In the genomic region with DNA sequence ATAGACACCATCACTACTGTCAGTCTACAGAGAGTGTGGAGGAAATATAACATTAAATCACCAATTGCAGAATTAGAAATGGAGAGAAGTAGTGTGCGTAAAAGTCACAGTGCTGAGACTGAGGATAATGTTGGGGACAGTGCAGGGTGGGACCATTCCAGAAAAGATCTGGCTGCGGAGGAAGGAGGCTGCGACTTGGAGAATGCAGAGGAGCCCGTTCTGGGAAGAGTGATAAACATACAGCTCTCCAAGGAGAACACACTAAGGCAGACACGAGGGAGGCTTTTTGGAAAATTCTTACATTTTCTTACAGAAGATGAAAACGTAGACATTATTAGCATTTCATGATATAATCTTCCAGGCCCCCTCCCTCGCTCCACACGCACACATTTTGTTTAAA, we compare ENCODE assay signal across 35 cellular contexts.
DNase-seq lines count a peak whose midpoint lies in the region; ATAC-seq and TF ChIP-seq lines count a peak whose summit lies in the region.
"Had no signal": no experiment of that assay in that cellular context is flagged by ENCODE, and none has a peak within 500 bp of the region (broad histone marks: within the 10 kb centered on the region; RNA-seq: fewer than 3 reads in every experiment).

No MANE protein-coding gene starts in this region.

- intact Hi-C loops in activated CD4-positive, alpha-beta T cell treated with anti-CD3 and anti-CD28 coated beads, Interleukin-2, amount 10 ng/mL, durations not matched to agents 24 days and 14 days (cut with micrococcal nuclease): no loop called here

- H3K27ac Mint-ChIP-seq in activated CD4-positive, alpha-beta T cell treated with anti-CD3 and anti-CD28 coated beads, Interleukin-2, amount 10 ng/mL, durations not matched to agents 24 days and 14 days: no peak overlapping the region
- H3K27ac Mint-ChIP-seq in nephron progenitor cell: peak overlapping the region; percentile 22
- no peak overlapping the region for H3K27ac Mint-ChIP-seq in stimulated activated effector memory CD8-positive, alpha-beta T cell treated with anti-CD3 and anti-CD28 coated beads, Interleukin-12 subunit alpha, Interleukin-12 subunit beta, amount 100 ng/mL, for 72 hours
- H3K27ac Mint-ChIP-seq: B cell; CD14-positive monocyte; CD4-positive, alpha-beta memory T cell; CD4-positive, alpha-beta T cell; CD4-positive, CD25-positive, alpha-beta regulatory T cell; CD8-positive, alpha-beta memory T cell; CD8-positive, alpha-beta T cell had no signal

- H3K4me3 ChIP-seq in SK-N-MC: no peak overlapping the region
- H3K4me3 ChIP-seq: A549; BLaER1; BLaER1 treated with 17β-estradiol and CSF1 and Interleukin-3, amounts not matched to agents 10 nM and 100 nM had no signal

- peaks cover 7% of the 10 kb centered on the region; the same call in 1 of the 2 replicates for H3K9me3 ChIP-seq in SK-N-MC (ENCODE audit: low read depth, low read length)
- H3K9me3 ChIP-seq: A549, BE2C had no signal

- H3K36me3 ChIP-seq in SK-N-MC (ENCODE audit: insufficient read depth, low read length): peaks cover 6% of the 10 kb centered on the region; the same call in 1 of the 2 replicates
- H3K36me3 ChIP-seq: BE2C had no signal

- H3K9me3 Mint-ChIP-seq in activated CD4-positive, alpha-beta T cell treated with anti-CD3 and anti-CD28 coated beads, Interleukin-2, amount 10 ng/mL, durations not matched to agents 24 days and 14 days: peaks cover 5% of the 10 kb centered on the region
- peaks cover 30% of the 10 kb centered on the region for H3K9me3 Mint-ChIP-seq in nephron progenitor cell
- peaks cover 5% of the 10 kb centered on the region for H3K9me3 Mint-ChIP-seq in stimulated activated effector memory CD8-positive, alpha-beta T cell treated with anti-CD3 and anti-CD28 coated beads, Interleukin-12 subunit alpha, Interleukin-12 subunit beta, amount 100 ng/mL, for 72 hours
- H3K9me3 Mint-ChIP-seq: CD8-positive, alpha-beta T cell had no signal

- no peaks in the 10 kb centered on the region for H3K36me3 Mint-ChIP-seq in activated CD4-positive, alpha-beta T cell treated with anti-CD3 and anti-CD28 coated beads, Interleukin-2, amount 10 ng/mL, durations not matched to agents 24 days and 14 days (ENCODE audit: low read depth)
- no peaks in the 10 kb centered on the region for H3K36me3 Mint-ChIP-seq in nephron progenitor cell (ENCODE audit: low read depth)
- H3K36me3 Mint-ChIP-seq in stimulated activated effector memory CD8-positive, alpha-beta T cell treated with anti-CD3 and anti-CD28 coated beads, Interleukin-12 subunit alpha, Interleukin-12 subunit beta, amount 100 ng/mL, for 72 hours: no peaks in the 10 kb centered on the region
- H3K36me3 Mint-ChIP-seq: CD4-positive, alpha-beta memory T cell; CD4-positive, CD25-positive, alpha-beta regulatory T cell; CD8-positive, alpha-beta memory T cell; CD8-positive, alpha-beta T cell had no signal

- H3K9ac ChIP-seq in SK-N-MC (ENCODE audit: insufficient read length): no peak overlapping the region
- H3K9ac ChIP-seq: BLaER1; BLaER1 treated with 17β-estradiol and CSF1 and Interleukin-3, amounts not matched to agents 10 nM and 100 nM had no signal

- ATAC-seq in stimulated activated effector memory CD8-positive, alpha-beta T cell treated with anti-CD3 and anti-CD28 coated beads, Interleukin-12 subunit alpha, Interleukin-12 subunit beta, amount 100 ng/mL, for 72 hours: peak; percentile 19
- no peak for ATAC-seq in GM18498 (IDR thresholded peaks at IDR 0.05; ENCODE audit: unreplicated experiment)
- ATAC-seq: A549; CD8-positive, alpha-beta T cell had no signal

- H3K4me1 Mint-ChIP-seq in activated CD4-positive, alpha-beta T cell treated with anti-CD3 and anti-CD28 coated beads, Interleukin-2, amount 10 ng/mL, durations not matched to agents 24 days and 14 days: no peaks in the 10 kb centered on the region
- H3K4me1 Mint-ChIP-seq in nephron progenitor cell: no peaks in the 10 kb centered on the region
- no peaks in the 10 kb centered on the region for H3K4me1 Mint-ChIP-seq in stimulated activated effector memory CD8-positive, alpha-beta T cell treated with anti-CD3 and anti-CD28 coated beads, Interleukin-12 subunit alpha, Interleukin-12 subunit beta, amount 100 ng/mL, for 72 hours
- H3K4me1 Mint-ChIP-seq: B cell; CD4-positive, alpha-beta memory T cell; CD4-positive, CD25-positive, alpha-beta regulatory T cell; CD8-positive, alpha-beta memory T cell had no signal

- no peak for TF ChIP-seq CTCF in nephron progenitor cell (IDR thresholded peaks at IDR 0.05)

- DNase-seq in activated CD4-positive, alpha-beta T cell treated with anti-CD3 and anti-CD28 coated beads, Interleukin-2, amount 10 ng/mL, durations not matched to agents 24 days and 14 days: peak; percentile 34
- no peak for DNase-seq in activated CD4-positive, alpha-beta T cell treated with anti-CD3 and anti-CD28 coated beads, Interleukin-2, amount 50 U/mL, for 4 hours
- DNase-seq in SK-N-MC (ENCODE audit: low read depth, low spot score) (no peak), nephron progenitor cell (no peak), epidermal melanocyte (ENCODE audit: insufficient read length, low spot score) (no peak), NCI-H128 (lab: John Stamatoyannopoulos, UW; ENCODE audit: unreplicated experiment) (no peak)
- no peak for DNase-seq in stimulated activated effector memory CD8-positive, alpha-beta T cell treated with anti-CD3 and anti-CD28 coated beads, Interleukin-12 subunit alpha, Interleukin-12 subunit beta, amount 100 ng/mL, for 72 hours (ENCODE audit: low spot score in 2 of 2)
- DNase-seq: 8988T; ACHN; AML-193; BE2C; C1 segment of cervical spinal cord; Caco-2; Calu3; CD4-positive, alpha-beta memory T cell; CD4-positive, alpha-beta T cell; CD4-positive, CD25-positive, alpha-beta regulatory T cell; CD8-positive, alpha-beta memory T cell; CD8-positive, alpha-beta T cell; COR-L47; DMS 273 treated with DMSO at 0.1 percent for 48 hours; DMS153; DMS53; DMS79; DMS79 treated with DMSO at 0.1 percent for 48 hours; DND-41; EL had no signal

- peak overlapping the region; percentile 35; the same call in 1 of the 2 replicates for H3K27ac ChIP-seq in SK-N-MC
- H3K27ac ChIP-seq: 22Rv1; A549; BLaER1; BLaER1 treated with 17β-estradiol and CSF1 and Interleukin-3, amounts not matched to agents 10 nM and 100 nM; C4-2B had no signal

- H3K4me3 Mint-ChIP-seq in activated CD4-positive, alpha-beta T cell treated with anti-CD3 and anti-CD28 coated beads, Interleukin-2, amount 10 ng/mL, durations not matched to agents 24 days and 14 days: no peak overlapping the region
- no peak overlapping the region for H3K4me3 Mint-ChIP-seq in nephron progenitor cell
- H3K4me3 Mint-ChIP-seq in stimulated activated effector memory CD8-positive, alpha-beta T cell treated with anti-CD3 and anti-CD28 coated beads, Interleukin-12 subunit alpha, Interleukin-12 subunit beta, amount 100 ng/mL, for 72 hours: no peak overlapping the region
- H3K4me3 Mint-ChIP-seq: B cell; CD14-positive monocyte; CD4-positive, alpha-beta memory T cell; CD4-positive, alpha-beta T cell; CD4-positive, CD25-positive, alpha-beta regulatory T cell; CD8-positive, alpha-beta memory T cell; CD8-positive, alpha-beta T cell had no signal

- H3K27me3 Mint-ChIP-seq in activated CD4-positive, alpha-beta T cell treated with anti-CD3 and anti-CD28 coated beads, Interleukin-2, amount 10 ng/mL, durations not matched to agents 24 days and 14 days: no peaks in the 10 kb centered on the region
- peaks cover 8% of the 10 kb centered on the region for H3K27me3 Mint-ChIP-seq in nephron progenitor cell (ENCODE audit: low read depth, poor library complexity)
- H3K27me3 Mint-ChIP-seq: B cell; CD4-positive, CD25-positive, alpha-beta regulatory T cell had no signal
